Comparison of ENCODE assay signal across 30 cellular contexts in the genomic region with DNA sequence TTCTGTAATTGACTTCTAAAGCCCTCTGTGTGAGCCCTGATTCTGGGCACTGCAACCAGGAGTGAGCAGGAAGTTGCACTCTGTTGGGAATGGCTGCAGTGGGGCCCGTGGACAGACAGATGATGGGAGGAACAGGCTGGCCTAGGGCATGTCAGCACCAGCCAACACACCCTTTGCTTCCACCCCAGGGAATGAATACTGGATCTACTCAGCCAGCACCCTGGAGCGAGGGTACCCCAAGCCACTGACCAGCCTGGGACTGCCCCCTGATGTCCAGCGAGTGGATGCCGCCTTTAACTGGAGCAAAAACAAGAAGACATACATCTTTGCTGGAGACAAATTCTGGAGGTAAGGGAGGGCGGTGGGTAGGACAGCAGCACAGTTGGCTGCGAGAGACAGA. TPM values are rescaled to one million over a fixed set of nuclear protein-coding genes. Genes with fewer than 3 reads are reported as not detected.
DNase-seq lines count a peak whose midpoint lies in the region; ATAC-seq and TF ChIP-seq lines count a peak whose summit lies in the region.
"Had no signal": no experiment of that assay in that cellular context is flagged by ENCODE, and none has a peak within 500 bp of the region (broad histone marks: within the 10 kb centered on the region; RNA-seq: fewer than 3 reads in every experiment).

No MANE protein-coding gene starts in this region.

- 84 to 86% methylated on average over 6 of the region's 6 CpGs for WGBS in sigmoid colon, 2 donors
- WGBS in H9 (ENCODE audit: extremely low coverage, insufficient read length, low lambda C conversion rate), result no CpG with 5 or more reads among the region's 6 CpGs

- DNase-seq in GM13976 (ENCODE audit: low spot score), result peak; percentile 6
- no peak for DNase-seq in RWPE1 (ENCODE audit: low spot score)
- peak; percentile 60 for DNase-seq in islet precursor cell
- peak; percentile 49 for DNase-seq in sigmoid colon
- no peak for DNase-seq in NCI-H2171 treated with DMSO at 0.1 percent for 48 hours (lab: John Stamatoyannopoulos, UW)
- no peak for DNase-seq in H9
- DNase-seq: activated CD4-positive, alpha-beta T cell treated with anti-CD3 and anti-CD28 coated beads, Interleukin-2, amount 50 U/mL, for 4 hours; anterior cingulate cortex; caudate nucleus; CD4-positive, alpha-beta T cell; dermis blood vessel endothelial cell; DMS153; GDM1; kidney glomerular epithelial cell; naive B cell; NCI-H1048; NCI-H1694 treated with DMSO at 0.1 percent for 48 hours; NCI-H526 treated with DMSO at 0.1 percent for 48 hours; occipital lobe; stimulated activated CD4-positive, alpha-beta T cell treated with anti-CD3 and anti-CD28 coated beads, Interleukin-12 subunit alpha, Interleukin-12 subunit beta, amount 100 ng/mL, for 4 hours; stimulated activated CD4-positive, alpha-beta T cell treated with anti-CD3 and anti-CD28 coated beads, Interleukin-4, amount 100 ng/mL, for 4 hours; stimulated activated naive CD4-positive, alpha-beta T cell had no signal

- H3K56ac ChIP-seq in H9 (ENCODE audit: insufficient read length, low read depth, low read length), result no peak overlapping the region

- H3K27me3 ChIP-seq in sigmoid colon (no peaks in the 10 kb centered on the region), H9 (ENCODE audit: insufficient read depth, low read length) (no peaks in the 10 kb centered on the region)

- no peaks in the 10 kb centered on the region for H3K27me3 Mint-ChIP-seq in H9 (ENCODE audit: low read depth)
- H3K27me3 Mint-ChIP-seq: CD4-positive, alpha-beta T cell had no signal

- no peak overlapping the region for H4K8ac ChIP-seq in H9 (replicated peaks; ENCODE audit: insufficient read length, low read depth, low read length)

- no peak overlapping the region for H4K5ac ChIP-seq in H9 (ENCODE audit: insufficient read length, low read depth, low read length)

- H3K9me3 Mint-ChIP-seq in H9, result no peaks in the 10 kb centered on the region
- H3K9me3 Mint-ChIP-seq: activated naive CD4-positive, alpha-beta T cell treated with anti-CD3 and anti-CD28 coated beads, Interleukin-2, amount 50 U/mL, for 72 hours; activated T-helper 2 cell treated with anti-CD3 and anti-CD28 coated beads, Interferon-gamma antibody, Interleukin-2, Interleukin-4, amounts not matched to agents 10 μg/mL and 5 μg/mL and 100 μg/mL, durations not matched to agents 14 hours and 24 hours and 36 hours; CD4-positive, alpha-beta T cell; GM23338; naive B cell; WTC11 had no signal

- in situ Hi-C loops in GM13976 (cut with MboI; ENCODE audit: low sequenced_read_pairs, unreplicated experiment), result no loop called here

- peaks cover 0 to 51% (median 45%) of the 10 kb centered on the region in 4 donors for H3K4me1 ChIP-seq in sigmoid colon
- peaks cover 6% of the 10 kb centered on the region; the same call in 1 of the 2 replicates for H3K4me1 ChIP-seq in H9 (ENCODE audit: insufficient read depth, low read length)

- no peak overlapping the region; a peak in 1 of 7 replicates for H3K27ac Mint-ChIP-seq in H9
- H3K27ac Mint-ChIP-seq: activated naive CD4-positive, alpha-beta T cell treated with anti-CD3 and anti-CD28 coated beads, Interleukin-2, amount 50 U/mL, for 72 hours; activated T-helper 2 cell treated with anti-CD3 and anti-CD28 coated beads, Interferon-gamma antibody, Interleukin-2, Interleukin-4, amounts not matched to agents 10 μg/mL and 5 μg/mL and 100 μg/mL, durations not matched to agents 14 hours and 24 hours and 36 hours; CD4-positive, alpha-beta T cell; GM23338; WTC11 had no signal

- no peaks in the 10 kb centered on the region for H4K20me1 ChIP-seq in H9 (ENCODE audit: control insufficient read depth, insufficient read depth, insufficient read length)

- no peak overlapping the region for H2AFZ ChIP-seq in H9 (ENCODE audit: low read length)
- H2AFZ ChIP-seq: GM23338 had no signal

- H3K14ac ChIP-seq in H9 (ENCODE audit: insufficient read depth, low read length), result no peak overlapping the region

- H2AK5ac ChIP-seq in H9 (ENCODE audit: insufficient read length, low read length), result no peak overlapping the region

- peak overlapping the region; percentile 27; the same call in 1 of the 2 replicates for H3K27ac ChIP-seq in RWPE1
- H3K27ac ChIP-seq in sigmoid colon, result no peak overlapping the region
- H3K27ac ChIP-seq in H9 (ENCODE audit: insufficient read length, low read depth, low read length), result no peak overlapping the region
- H3K27ac ChIP-seq: HL-60, thoracic aorta had no signal

- H4K91ac ChIP-seq in H9 (ENCODE audit: insufficient read length, low read depth, low read length), result no peak overlapping the region

- intact Hi-C loops in sigmoid colon (cut with DNase I), result loop anchor here (10.0 kb wide), 1 partner anchor 207 kb away; no protein-coding TSS in a partner anchor

- H2BK15ac ChIP-seq in H9 (ENCODE audit: low read depth, low read length), result no peak overlapping the region

- no peaks in the 10 kb centered on the region for H3K79me1 ChIP-seq in H9 (ENCODE audit: insufficient read depth, low read depth, low read length, poor library complexity, severe bottlenecking)

- no peak for TF ChIP-seq EP300 in sigmoid colon (IDR thresholded peaks at IDR 0.05)

- no peak for TF ChIP-seq CTCF in GM13976 (IDR thresholded peaks at IDR 0.05; ENCODE audit: borderline replicate concordance, control extremely low read depth, extremely low read depth, insufficient read depth, missing control alignments)
- no peak for TF ChIP-seq CTCF in RWPE1 (conservative IDR thresholded peaks at IDR 0.05; ENCODE audit: low read depth)
- TF ChIP-seq CTCF in sigmoid colon (IDR thresholded peaks at IDR 0.05), result no peak
- no peak for TF ChIP-seq CTCF in H9 (conservative IDR thresholded peaks at IDR 0.05)

- no peak overlapping the region for H3K4me2 ChIP-seq in H9 (ENCODE audit: insufficient read depth, insufficient read length, low read length)
- H3K4me2 ChIP-seq: GM23338 had no signal

- no peak overlapping the region for H3K4me3 Mint-ChIP-seq in H9
- H3K4me3 Mint-ChIP-seq: CD4-positive, alpha-beta T cell; GM23338; naive B cell; WTC11 had no signal

- H3K9me3 ChIP-seq in sigmoid colon (no peaks in the 10 kb centered on the region), H9 (ENCODE audit: control insufficient read depth, low read depth, low read length) (no peaks in the 10 kb centered on the region)
- H3K9me3 ChIP-seq: thoracic aorta had no signal

- no peak overlapping the region for H2BK5ac ChIP-seq in H9 (ENCODE audit: insufficient read length, low read length)

- TF ChIP-seq POLR2A in sigmoid colon (IDR thresholded peaks at IDR 0.05), result no peak

- no peaks in the 10 kb centered on the region for H3K23me2 ChIP-seq in H9 (ENCODE audit: insufficient read length, low read depth, low read length, poor library complexity, severe bottlenecking)

- H3K4me3 ChIP-seq in sigmoid colon, result no peak overlapping the region
- H3K4me3 ChIP-seq: GM23338, thoracic aorta had no signal

- H3K4ac ChIP-seq in H9 (ENCODE audit: low read depth, low read length), result no peak overlapping the region

- no peak overlapping the region for H3K18ac ChIP-seq in H9 (ENCODE audit: insufficient read length, low read depth, low read length)

- POLR2A ChIA-PET in RWPE1 (lab: Yijun Ruan, JAX; ENCODE audit: low non-redundant PET), result no interaction called here

- H2BK120ac ChIP-seq in H9 (ENCODE audit: low read depth, low read length, poor library complexity, severe bottlenecking), result no peak overlapping the region

- peaks cover 11 to 13% of the 10 kb centered on the region in 2 experiments for H3K4me1 Mint-ChIP-seq in H9
- H3K4me1 Mint-ChIP-seq: naive B cell had no signal

- H2BK20ac ChIP-seq in H9 (ENCODE audit: low read depth, low read length, poor library complexity, severe bottlenecking), result no peak overlapping the region

- H2BK12ac ChIP-seq in H9 (ENCODE audit: insufficient read length, low read depth, low read length), result no peak overlapping the region

- H3K9ac ChIP-seq in H9 (ENCODE audit: extremely low read depth, insufficient read length, low read length), result no peak overlapping the region

- ATAC-seq in GM18870 (IDR thresholded peaks at IDR 0.05; ENCODE audit: unreplicated experiment), result no peak
- ATAC-seq: activated naive CD4-positive, alpha-beta T cell treated with anti-CD3 and anti-CD28 coated beads, Interleukin-2, amount 50 U/mL, for 72 hours; GM23338; WTC11 had no signal

- CTCF ChIA-PET in RWPE1 (lab: Yijun Ruan, JAX), result interaction anchor here (0.6 kb wide), 1 partner anchor 42 kb away, joined by 3 read pairs; no protein-coding TSS in a partner anchor

- H3K36me3 Mint-ChIP-seq in H9 (ENCODE audit: insufficient read depth in 1 of 3, low read depth in 3 of 3), result peaks cover 0 to 6% (median 0%) of the 10 kb centered on the region in 3 experiments; a peak in 2 of 7 replicates
- H3K36me3 Mint-ChIP-seq: activated naive CD4-positive, alpha-beta T cell treated with anti-CD3 and anti-CD28 coated beads, Interleukin-2, amount 50 U/mL, for 72 hours; naive B cell had no signal

- H3K79me2 ChIP-seq in H9 (ENCODE audit: insufficient read depth, low read length), result no peaks in the 10 kb centered on the region

- peaks cover 0 to 7% (median 0%) of the 10 kb centered on the region in 4 donors for H3K36me3 ChIP-seq in sigmoid colon

- no peak overlapping the region for H3T11ph ChIP-seq in H9 (ENCODE audit: low read length)

- no peak overlapping the region for H3K23ac ChIP-seq in H9 (ENCODE audit: insufficient read length, low read depth, low read length)

RNA-seq across cellular contexts. Expression of a gene that starts 10.8 kb away (rescaled TPM):
- total RNA-seq in sigmoid colon (10 to 100 TPM in 1 of 4 donors, 1 to 10 TPM in 3; 6.6 to 12.8 (median 9.4) TPM), H9 (2021) (2.5 and 2.8 TPM in 2 replicates)
- 1 to 10 TPM; 1.2 to 6.3 (median 2.3) TPM for polyA plus RNA-seq in sigmoid colon

RNA-seq across cellular contexts. Expression of a gene that starts 19.1 kb away (rescaled TPM):
- total RNA-seq in sigmoid colon, result 100 to 1,000 TPM; 142 to 280 (median 175) TPM
- polyA plus RNA-seq in sigmoid colon, result 10 to 100 TPM in 2 of 3 donors, 1 to 10 TPM in 1; 7.2 to 47.1 (median 38.4) TPM
- 22.4 and 23.1 TPM in 2 replicates for total RNA-seq in H9 (2021)
- total RNA-seq: activated naive CD4-positive, alpha-beta T cell treated with anti-CD3 and anti-CD28 coated beads, Interleukin-2, amount 50 U/mL, for 72 hours; CD4-positive, alpha-beta T cell; T-helper 2 cell treated with Interferon-gamma antibody and Interleukin-4, amounts not matched to agents 100 ng/mL and 5 ng/mL, for 36 hours had no signal

Comparison
In these comparisons a context has a peak if more than half of its experiments do, and no peak if none do; other contexts are left out.
1. DNase-seq: peak in GM13976 (single experiment), islet precursor cell (single experiment) and sigmoid colon (single experiment); none in RWPE1 (single experiment), NCI-H2171 treated with DMSO at 0.1 percent for 48 hours (single experiment) and H9 (single experiment).